In the genomic region with DNA sequence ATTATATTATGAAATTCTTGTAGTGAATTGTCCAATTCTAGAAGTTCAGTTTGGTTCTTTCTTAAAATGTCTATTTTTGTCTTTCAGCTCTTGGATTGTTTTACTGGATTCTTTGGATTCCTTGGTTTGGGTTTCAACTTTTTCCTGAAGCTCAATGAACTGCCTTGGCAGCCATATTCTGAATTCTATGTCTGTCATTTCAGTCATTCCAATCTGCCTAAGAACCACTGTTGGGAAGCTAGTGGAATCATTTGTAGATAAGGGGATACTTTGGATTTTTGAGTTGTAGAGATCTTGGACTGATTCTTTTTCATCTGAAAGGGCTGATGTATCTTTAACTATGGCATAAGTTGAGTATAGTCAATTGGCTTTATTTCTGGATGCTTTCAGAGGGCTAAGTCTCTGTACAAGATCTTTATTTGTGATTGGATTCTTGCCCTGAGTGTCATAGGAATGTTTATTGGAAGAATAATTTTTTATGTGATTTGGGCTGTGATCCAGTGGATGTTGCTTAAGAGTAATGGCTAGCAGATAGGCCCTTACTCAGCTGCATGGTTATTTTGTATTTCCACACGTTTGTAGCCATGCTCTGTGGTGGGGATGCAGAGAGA, we compare ENCODE assay signal across 1 cellular context.
TF ChIP-seq lines count a peak whose summit lies in the region.

No MANE protein-coding gene starts in this region.

TF ChIP-seq in SK-N-SH treated with all-trans-retinoic acid at 6 μM for 48 hours, 23 proteins besides CTCF, POLR2A, EP300 and RAD21 (continued from another document):
- TF ChIP-seq, protein P1, sequence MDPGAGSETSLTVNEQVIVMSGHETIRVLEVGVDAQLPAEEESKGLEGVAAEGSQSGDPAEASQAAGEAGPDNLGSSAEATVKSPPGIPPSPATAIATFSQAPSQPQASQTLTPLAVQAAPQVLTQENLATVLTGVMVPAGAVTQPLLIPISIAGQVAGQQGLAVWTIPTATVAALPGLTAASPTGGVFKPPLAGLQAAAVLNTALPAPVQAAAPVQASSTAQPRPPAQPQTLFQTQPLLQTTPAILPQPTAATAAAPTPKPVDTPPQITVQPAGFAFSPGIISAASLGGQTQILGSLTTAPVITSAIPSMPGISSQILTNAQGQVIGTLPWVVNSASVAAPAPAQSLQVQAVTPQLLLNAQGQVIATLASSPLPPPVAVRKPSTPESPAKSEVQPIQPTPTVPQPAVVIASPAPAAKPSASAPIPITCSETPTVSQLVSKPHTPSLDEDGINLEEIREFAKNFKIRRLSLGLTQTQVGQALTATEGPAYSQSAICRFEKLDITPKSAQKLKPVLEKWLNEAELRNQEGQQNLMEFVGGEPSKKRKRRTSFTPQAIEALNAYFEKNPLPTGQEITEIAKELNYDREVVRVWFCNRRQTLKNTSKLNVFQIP (CRISPR knock-in tag; IDR thresholded peaks at IDR 0.05; ENCODE audit: borderline replicate concordance, low read depth) = no peak
- TF ChIP-seq TOX (CRISPR knock-in tag; IDR thresholded peaks at IDR 0.05; ENCODE audit: borderline replicate concordance) (no peak), BACH2 (CRISPR knock-in tag; IDR thresholded peaks at IDR 0.05; ENCODE audit: borderline replicate concordance) (no peak), ZNF70 (CRISPR knock-in tag; IDR thresholded peaks at IDR 0.05) (no peak)
- TF ChIP-seq, protein P2, sequence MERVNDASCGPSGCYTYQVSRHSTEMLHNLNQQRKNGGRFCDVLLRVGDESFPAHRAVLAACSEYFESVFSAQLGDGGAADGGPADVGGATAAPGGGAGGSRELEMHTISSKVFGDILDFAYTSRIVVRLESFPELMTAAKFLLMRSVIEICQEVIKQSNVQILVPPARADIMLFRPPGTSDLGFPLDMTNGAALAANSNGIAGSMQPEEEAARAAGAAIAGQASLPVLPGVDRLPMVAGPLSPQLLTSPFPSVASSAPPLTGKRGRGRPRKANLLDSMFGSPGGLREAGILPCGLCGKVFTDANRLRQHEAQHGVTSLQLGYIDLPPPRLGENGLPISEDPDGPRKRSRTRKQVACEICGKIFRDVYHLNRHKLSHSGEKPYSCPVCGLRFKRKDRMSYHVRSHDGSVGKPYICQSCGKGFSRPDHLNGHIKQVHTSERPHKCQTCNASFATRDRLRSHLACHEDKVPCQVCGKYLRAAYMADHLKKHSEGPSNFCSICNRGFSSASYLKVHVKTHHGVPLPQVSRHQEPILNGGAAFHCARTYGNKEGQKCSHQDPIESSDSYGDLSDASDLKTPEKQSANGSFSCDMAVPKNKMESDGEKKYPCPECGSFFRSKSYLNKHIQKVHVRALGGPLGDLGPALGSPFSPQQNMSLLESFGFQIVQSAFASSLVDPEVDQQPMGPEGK (CRISPR knock-in tag; IDR thresholded peaks at IDR 0.05; ENCODE audit: borderline replicate concordance) = no peak
- TF ChIP-seq, protein P3, sequence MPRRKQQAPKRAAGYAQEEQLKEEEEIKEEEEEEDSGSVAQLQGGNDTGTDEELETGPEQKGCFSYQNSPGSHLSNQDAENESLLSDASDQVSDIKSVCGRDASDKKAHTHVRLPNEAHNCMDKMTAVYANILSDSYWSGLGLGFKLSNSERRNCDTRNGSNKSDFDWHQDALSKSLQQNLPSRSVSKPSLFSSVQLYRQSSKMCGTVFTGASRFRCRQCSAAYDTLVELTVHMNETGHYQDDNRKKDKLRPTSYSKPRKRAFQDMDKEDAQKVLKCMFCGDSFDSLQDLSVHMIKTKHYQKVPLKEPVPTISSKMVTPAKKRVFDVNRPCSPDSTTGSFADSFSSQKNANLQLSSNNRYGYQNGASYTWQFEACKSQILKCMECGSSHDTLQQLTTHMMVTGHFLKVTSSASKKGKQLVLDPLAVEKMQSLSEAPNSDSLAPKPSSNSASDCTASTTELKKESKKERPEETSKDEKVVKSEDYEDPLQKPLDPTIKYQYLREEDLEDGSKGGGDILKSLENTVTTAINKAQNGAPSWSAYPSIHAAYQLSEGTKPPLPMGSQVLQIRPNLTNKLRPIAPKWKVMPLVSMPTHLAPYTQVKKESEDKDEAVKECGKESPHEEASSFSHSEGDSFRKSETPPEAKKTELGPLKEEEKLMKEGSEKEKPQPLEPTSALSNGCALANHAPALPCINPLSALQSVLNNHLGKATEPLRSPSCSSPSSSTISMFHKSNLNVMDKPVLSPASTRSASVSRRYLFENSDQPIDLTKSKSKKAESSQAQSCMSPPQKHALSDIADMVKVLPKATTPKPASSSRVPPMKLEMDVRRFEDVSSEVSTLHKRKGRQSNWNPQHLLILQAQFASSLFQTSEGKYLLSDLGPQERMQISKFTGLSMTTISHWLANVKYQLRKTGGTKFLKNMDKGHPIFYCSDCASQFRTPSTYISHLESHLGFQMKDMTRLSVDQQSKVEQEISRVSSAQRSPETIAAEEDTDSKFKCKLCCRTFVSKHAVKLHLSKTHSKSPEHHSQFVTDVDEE (CRISPR knock-in tag; IDR thresholded peaks at IDR 0.05) = no peak
TF ChIP-seq in SK-N-SH treated with all-trans-retinoic acid at 6 μM for 48 hours: peak in this region for 0.
